ENCODE assay signal across 8 cellular contexts in genomic region chr1:203794764-203795381, GRCh38. TPM values are rescaled to one million over a fixed set of nuclear protein-coding genes. Genes with fewer than 3 reads are reported as not detected.
DNase-seq lines count a peak whose midpoint lies in the region; ATAC-seq, FAIRE-seq and TF ChIP-seq lines count a peak whose summit lies in the region.

No MANE protein-coding gene starts in this region.

- CTCF ChIA-PET in SK-N-SH (lab: Yijun Ruan, JAX), result interaction anchor here (1.0 to 2.6 kb wide), 2 partner anchors 93 to 334 kb away, joined by 3 to 12 read pairs; no protein-coding TSS in a partner anchor

- peaks cover 30 to 37% of the 10 kb centered on the region in 2 experiments for H3K36me3 ChIP-seq in SK-N-SH (replicated peaks in 1 of 2; ENCODE audit: control insufficient read depth in 1 of 2, insufficient read depth in 2 of 2, low read length in 1 of 2)
- peaks cover 8 to 9% of the 10 kb centered on the region in 2 donors for H3K36me3 ChIP-seq in stomach smooth muscle (ENCODE audit: control insufficient read depth in 2 of 2, insufficient read depth in 2 of 2, low read length in 2 of 2)

- peak overlapping the region; percentile 69 to 93 for H3K4me3 ChIP-seq in SK-N-SH (ENCODE audit: low read depth in 2 of 2, low read length in 1 of 2)
- peak overlapping the region; percentile 89 to 99 for H3K4me3 ChIP-seq in stomach smooth muscle (ENCODE audit: low read length in 2 of 2)

- peak overlapping the region; percentile 96 for H3K27ac Mint-ChIP-seq in activated naive CD8-positive, alpha-beta T cell treated with anti-CD3 and anti-CD28 coated beads for 36 hours
- peak overlapping the region; percentile 91 to 98 (median 93) for H3K27ac Mint-ChIP-seq in immature natural killer cell

- TF ChIP-seq RAD21 in SK-N-SH (IDR thresholded peaks at IDR 0.05; ENCODE audit: low read length), result no peak

- peaks cover 18 to 26% of the 10 kb centered on the region in 2 experiments; a peak in 3 of 4 replicates for H3K4me1 ChIP-seq in SK-N-SH (ENCODE audit: control insufficient read depth in 1 of 2, insufficient read depth in 2 of 2, low read depth in 1 of 2, low read length in 1 of 2)
- H3K4me1 ChIP-seq in stomach smooth muscle (ENCODE audit: control insufficient read depth, insufficient read depth, low read length), result peaks cover 17% of the 10 kb centered on the region

- ATAC-seq in SK-N-SH treated with all-trans-retinoic acid at 6 μM for 48 hours (no peak), GM18907 (IDR thresholded peaks at IDR 0.05; ENCODE audit: unreplicated experiment) (no peak)

- WGBS in SK-N-SH (ENCODE audit: low lambda C conversion rate), result 87% methylated on average over 17 of the region's 17 CpGs

- peaks cover 7% of the 10 kb centered on the region for H3K9me3 Mint-ChIP-seq in activated naive CD8-positive, alpha-beta T cell treated with anti-CD3 and anti-CD28 coated beads for 36 hours
- H3K9me3 Mint-ChIP-seq in immature natural killer cell, result no peaks in the 10 kb centered on the region

- H3F3A ChIP-seq in SK-N-SH (replicated peaks; ENCODE audit: insufficient read depth), result peaks cover 11% of the 10 kb centered on the region

- no peaks in the 10 kb centered on the region for H3K27me3 ChIP-seq in SK-N-SH (ENCODE audit: insufficient read depth)
- H3K27me3 ChIP-seq in stomach smooth muscle (ENCODE audit: control insufficient read depth in 1 of 2, insufficient read depth in 2 of 2, low read length in 2 of 2), result no peaks in the 10 kb centered on the region

- POLR2A ChIA-PET in SK-N-SH (lab: Yijun Ruan, JAX), result no interaction called here

- no peak for FAIRE-seq in RCC 7860 (lab: Jason Lieb, UNC)

- peak overlapping the region; percentile 98 for H2AFZ ChIP-seq in SK-N-SH (ENCODE audit: low read depth)

- H3K4me3 Mint-ChIP-seq in activated naive CD8-positive, alpha-beta T cell treated with anti-CD3 and anti-CD28 coated beads for 36 hours, result peak overlapping the region; percentile 95
- H3K4me3 Mint-ChIP-seq in immature natural killer cell, result peak overlapping the region; percentile 93 to 98 (median 96)

- H3K27ac ChIP-seq in SK-N-SH (ENCODE audit: low read depth in 2 of 2, low read length in 1 of 2), result peak overlapping the region; percentile 79 to 97
- peak overlapping the region; percentile 89 for H3K27ac ChIP-seq in stomach smooth muscle (ENCODE audit: low read length)

- peaks cover 36% of the 10 kb centered on the region for H4K20me1 ChIP-seq in SK-N-SH (ENCODE audit: insufficient read depth)

- DNase-seq in SK-N-SH (no peak), immature natural killer cell (no peak), RCC 7860 (ENCODE audit: low spot score) (no peak), ecto neural progenitor cell (ENCODE audit: low spot score) (no peak)
- no peak for DNase-seq in activated naive CD8-positive, alpha-beta T cell treated with anti-CD3 and anti-CD28 coated beads for 36 hours

- no peaks in the 10 kb centered on the region for H3K27me3 Mint-ChIP-seq in activated naive CD8-positive, alpha-beta T cell treated with anti-CD3 and anti-CD28 coated beads for 36 hours
- H3K27me3 Mint-ChIP-seq in immature natural killer cell (ENCODE audit: low read depth in 3 of 3), result peaks cover 5 to 11% (median 8%) of the 10 kb centered on the region in 3 donors

- no peak for TF ChIP-seq EP300 in SK-N-SH (IDR thresholded peaks at IDR 0.05; ENCODE audit: borderline replicate concordance in 1 of 2, low read depth in 1 of 2, low read length in 1 of 2)

- H3K9me2 ChIP-seq in SK-N-SH, result no peaks in the 10 kb centered on the region

- H3K79me2 ChIP-seq in SK-N-SH (ENCODE audit: insufficient read depth), result peaks cover 40% of the 10 kb centered on the region

- H3K9ac ChIP-seq in SK-N-SH (peak overlapping the region; percentile 97), stomach smooth muscle (ENCODE audit: low read length in 2 of 2) (peak overlapping the region; percentile 76 to 98)

- peaks cover 38% of the 10 kb centered on the region for H3K4me1 Mint-ChIP-seq in activated naive CD8-positive, alpha-beta T cell treated with anti-CD3 and anti-CD28 coated beads for 36 hours
- H3K4me1 Mint-ChIP-seq in immature natural killer cell, result peaks cover 45 to 51% of the 10 kb centered on the region in 2 donors

- H3K9me3 ChIP-seq in SK-N-SH (no peaks in the 10 kb centered on the region), stomach smooth muscle (ENCODE audit: control insufficient read depth in 2 of 2, low read length in 2 of 2) (no peaks in the 10 kb centered on the region)

- peaks cover 35% of the 10 kb centered on the region for H3K36me3 Mint-ChIP-seq in activated naive CD8-positive, alpha-beta T cell treated with anti-CD3 and anti-CD28 coated beads for 36 hours
- peaks cover 4 to 5% (median 5%) of the 10 kb centered on the region in 3 donors for H3K36me3 Mint-ChIP-seq in immature natural killer cell

- peak overlapping the region; percentile 95 for H3K4me2 ChIP-seq in SK-N-SH

- TF ChIP-seq CTCF in SK-N-SH (IDR thresholded peaks at IDR 0.05), result no peak

TF ChIP-seq in SK-N-SH, 30 proteins besides CTCF, POLR2A, EP300 and RAD21 (continues in another document):
- no peak for TF ChIP-seq MEF2A (IDR thresholded peaks at IDR 0.05; ENCODE audit: borderline replicate concordance, low read depth)
- TF ChIP-seq REST (IDR thresholded peaks at IDR 0.05; ENCODE audit: low read depth, low read length), result no peak
- no peak for TF ChIP-seq YY1 (IDR thresholded peaks at IDR 0.05; ENCODE audit: low read depth)

TF ChIP-seq in SK-N-SH treated with all-trans-retinoic acid at 6 μM for 48 hours, 23 proteins besides CTCF, POLR2A, EP300 and RAD21 (continues in another document):
- no peak for TF ChIP-seq ZNF8 (CRISPR knock-in tag; IDR thresholded peaks at IDR 0.05)
- TF ChIP-seq ZFP3 (CRISPR knock-in tag; IDR thresholded peaks at IDR 0.05), result no peak
- no peak for TF ChIP-seq CSDC2 (CRISPR knock-in tag; IDR thresholded peaks at IDR 0.05)
- TF ChIP-seq TOX (CRISPR knock-in tag; IDR thresholded peaks at IDR 0.05; ENCODE audit: borderline replicate concordance), result no peak
- TF ChIP-seq ZFP30 (CRISPR knock-in tag; IDR thresholded peaks at IDR 0.05), result no peak
- no peak for TF ChIP-seq CSRNP3 (CRISPR knock-in tag; IDR thresholded peaks at IDR 0.05)
- no peak for TF ChIP-seq RARB (CRISPR knock-in tag; IDR thresholded peaks at IDR 0.05)
- no peak for TF ChIP-seq ZNF70 (CRISPR knock-in tag; IDR thresholded peaks at IDR 0.05)
- TF ChIP-seq ESRRG (CRISPR knock-in tag; IDR thresholded peaks at IDR 0.05), result no peak
- no peak for TF ChIP-seq ZC3H10 (CRISPR knock-in tag; IDR thresholded peaks at IDR 0.05)
- no peak for TF ChIP-seq POU6F1 (CRISPR knock-in tag; IDR thresholded peaks at IDR 0.05; ENCODE audit: borderline replicate concordance, low read depth)
- TF ChIP-seq ZNF565 (CRISPR knock-in tag; conservative IDR thresholded peaks at IDR 0.05; ENCODE audit: low read depth), result no peak

RNA-seq across cellular contexts. Expression of gene ZBED6, which starts 0.6 kb away (rescaled TPM):
- 2.5 and 3.2 TPM in 2 replicates for polyA plus RNA-seq in SK-N-SH (2012; rRNA removed)
- polyA plus RNA-seq in SK-N-SH (2012; cell fraction: cytosol; rRNA removed), result 1.6 and 2.4 TPM in 2 replicates
- 3.7 and 6.8 TPM in 2 replicates for polyA plus RNA-seq in SK-N-SH (2012; cell fraction: nucleus; rRNA removed)
- total RNA-seq in activated naive CD8-positive, alpha-beta T cell treated with anti-CD3 and anti-CD28 coated beads for 36 hours, result 10 to 100 TPM; 11.5 to 12.5 TPM
- 1 to 10 TPM in 1 of 3 donors, under 1 TPM in 2; 0.19 to 1.4 (median 0.43) TPM for polyA plus RNA-seq in immature natural killer cell

RNA-seq across cellular contexts. Expression of gene ZC3H11A, which starts 0.6 kb away (rescaled TPM):
- polyA plus RNA-seq in SK-N-SH (2012; rRNA removed), result 38.0 and 49.6 TPM in 2 replicates
- polyA plus RNA-seq in SK-N-SH (2012; cell fraction: cytosol; rRNA removed), result 46.4 and 51.3 TPM in 2 replicates
- 59.8 and 83.2 TPM in 2 replicates for polyA plus RNA-seq in SK-N-SH (2012; cell fraction: nucleus; rRNA removed)
- total RNA-seq in activated naive CD8-positive, alpha-beta T cell treated with anti-CD3 and anti-CD28 coated beads for 36 hours, result 10 to 100 TPM; 93.3 to 96.0 TPM
- polyA plus RNA-seq in immature natural killer cell, result 10 to 100 TPM; 23.2 to 50.4 (median 34.4) TPM

RNA-seq across cellular contexts. Expression of gene LAX1, which starts 29.9 kb away (rescaled TPM):
- polyA plus RNA-seq in SK-N-SH (2012; rRNA removed) (0.03 and 0.08 TPM in 2 replicates), immature natural killer cell (10 to 100 TPM; 13.0 to 49.0 (median 14.0) TPM)
- polyA plus RNA-seq in SK-N-SH (2012; cell fraction: cytosol; rRNA removed), result 0.01 and 0.03 TPM in 2 replicates
- polyA plus RNA-seq in SK-N-SH (2012; cell fraction: nucleus; rRNA removed), result 0.06 TPM in 2 replicates
- total RNA-seq in activated naive CD8-positive, alpha-beta T cell treated with anti-CD3 and anti-CD28 coated beads for 36 hours, result 10 to 100 TPM; 28.9 to 30.1 TPM

Comparison
In these comparisons a context has a peak if more than half of its experiments do, and no peak if none do; other contexts are left out.
1. RNA of gene LAX1, which starts 29.9 kb away (polyA plus RNA-seq): 13.0 to 49.0 TPM in immature natural killer cell; 0.01 to 0.08 TPM in SK-N-SH; every median in the first group is over 10 times any median in the second.